In genomic region chr17:76700627-76701470, GRCh38 we compare ENCODE assay signal across 8 cellular contexts. TPM values are rescaled to one million over a fixed set of nuclear protein-coding genes. Genes with fewer than 3 reads are reported as not detected.
DNase-seq lines count a peak whose midpoint lies in the region; ATAC-seq, FAIRE-seq and TF ChIP-seq lines count a peak whose summit lies in the region.

No MANE protein-coding gene starts in this region.

- H3K4me1 ChIP-seq in GM12878 (ENCODE audit: control insufficient read depth, insufficient read depth, low read length), result peaks cover 16% of the 10 kb centered on the region
- peaks cover 82% of the 10 kb centered on the region for H3K4me1 ChIP-seq in stomach smooth muscle (ENCODE audit: control insufficient read depth, insufficient read depth, low read length)

- no TSS peak for BruUV-seq in GM12878 (replicated peaks; lab: Mats Ljungman, UMichigan)

- H3K27ac ChIP-seq in GM12878 (ENCODE audit: control insufficient read depth, insufficient read depth) (no peak overlapping the region), layer of hippocampus (ENCODE audit: low read depth, low read length) (peak overlapping the region; percentile 47), stomach smooth muscle (ENCODE audit: low read length) (peak overlapping the region; percentile 97)

- POLR2A ChIA-PET in GM12878 (lab: Charles Lee), result no interaction called here

- DNase-seq in NCI-H1436 (lab: John Stamatoyannopoulos, UW) (peak; percentile 71), NCI-H1436 treated with DMSO at 0.1 percent for 48 hours (lab: John Stamatoyannopoulos, UW) (no peak), GM12878 (ENCODE audit: low read depth, low spot score) (no peak), cerebellar nuclear complex (lab: John Stamatoyannopoulos, UW) (no peak), NCI-H69 (lab: John Stamatoyannopoulos, UW) (no peak)

- FAIRE-seq in GM12878 (lab: Jason Lieb, UNC), result no peak

- RAD21 ChIA-PET in GM12878 (lab: Charles Lee; ENCODE audit: unreplicated experiment), result no interaction called here

- no peak for TF ChIP-seq RAD21 in GM12878 (IDR thresholded peaks at IDR 0.05; ENCODE audit: insufficient read depth, low read depth, low read length)

- H3K36me3 ChIP-seq in GM12878 (ENCODE audit: control insufficient read depth in 2 of 2, insufficient read depth in 2 of 2, low read length in 1 of 2), result no peaks in the 10 kb centered on the region
- H3K36me3 ChIP-seq in stomach smooth muscle (ENCODE audit: control insufficient read depth in 2 of 2, insufficient read depth in 2 of 2, low read length in 2 of 2), result no peaks in the 10 kb centered on the region

- no peak overlapping the region for H3K9ac ChIP-seq in GM12878 (ENCODE audit: control insufficient read depth, insufficient read depth, low read length)
- peak overlapping the region; percentile 83 to 88 for H3K9ac ChIP-seq in stomach smooth muscle (ENCODE audit: low read length in 2 of 2)

- H3K4me3 ChIP-seq in GM12878 (no peak overlapping the region), stomach smooth muscle (ENCODE audit: low read length in 2 of 2) (peak overlapping the region; percentile 63 to 71)

- WGBS in GM12878 (ENCODE audit: insufficient coverage, insufficient replicate concordance, low lambda C conversion rate, missing lambda C conversion rate), result 70% methylated on average over 32 of the region's 32 CpGs

- TF ChIP-seq POLR2A in GM12878 (IDR thresholded peaks at IDR 0.05; ENCODE audit: low read depth, low read length), result no peak

- in situ Hi-C loops in GM12878 (cut with MboI), result no loop called here

- H3K9me3 ChIP-seq in GM12878 (replicated peaks; ENCODE audit: control insufficient read depth, insufficient read depth, low read length) (no peaks in the 10 kb centered on the region), stomach smooth muscle (ENCODE audit: control insufficient read depth in 2 of 2, low read length in 2 of 2) (no peaks in the 10 kb centered on the region)

- H3K4me2 ChIP-seq in GM12878 (ENCODE audit: control insufficient read depth, insufficient read depth), result no peak overlapping the region

- intact Hi-C loops in GM12878 (cut with micrococcal nuclease; ENCODE audit: unreplicated experiment), result no loop called here

- CTCF ChIA-PET in GM12878 (lab: Yijun Ruan, JAX), result interaction anchor here (1.8 kb wide), 1 partner anchor 14 kb away, joined by 5 read pairs; no protein-coding TSS in a partner anchor

- H4K20me1 ChIP-seq in GM12878 (ENCODE audit: control insufficient read depth, insufficient read depth), result no peaks in the 10 kb centered on the region

- no peak for TF ChIP-seq EP300 in GM12878 (IDR thresholded peaks at IDR 0.05; ENCODE audit: borderline replicate concordance in 1 of 2, control insufficient read depth in 1 of 2, low read depth in 2 of 2, low read length in 2 of 2)

- SMC1A ChIA-PET in GM12878 (lab: Charles Lee; ENCODE audit: uncharacterized antibody, unreplicated experiment), result interaction anchor here (1.8 kb wide), 1 partner anchor 14 kb away, joined by 3 read pairs; no protein-coding TSS in a partner anchor

- no peaks in the 10 kb centered on the region for H3K79me2 ChIP-seq in GM12878 (ENCODE audit: control insufficient read depth, insufficient read depth, low read length)

- ATAC-seq in GM12878 (peak; percentile 27), GM19324 (IDR thresholded peaks at IDR 0.05; ENCODE audit: low FRiP score, unreplicated experiment) (no peak)

- H2AFZ ChIP-seq in GM12878 (ENCODE audit: control insufficient read depth, low read depth, low read length), result no peak overlapping the region

- no peak for TF ChIP-seq CTCF in GM12878 (IDR thresholded peaks at IDR 0.05 in 2 of 3, conservative IDR thresholded peaks at IDR 0.05 in 1 of 3; ENCODE audit: control insufficient read depth in 2 of 3, extremely low read depth in 1 of 3, insufficient read depth in 1 of 3, low read depth in 3 of 3, low read length in 3 of 3)

- H3K27me3 ChIP-seq in GM12878 (replicated peaks in 1 of 2; ENCODE audit: control insufficient read depth in 2 of 2, insufficient read depth in 2 of 2, low read length in 1 of 2) (no peaks in the 10 kb centered on the region; a peak in 1 of 4 replicates), layer of hippocampus (ENCODE audit: control insufficient read depth, insufficient read depth, low read length) (no peaks in the 10 kb centered on the region), stomach smooth muscle (ENCODE audit: control insufficient read depth in 1 of 2, insufficient read depth in 2 of 2, low read length in 2 of 2) (no peaks in the 10 kb centered on the region)

RNA-seq across cellular contexts. Expression of gene MXRA7, which starts 9.9 kb away (rescaled TPM):
- total RNA-seq in GM12878 (2013; cell fraction: nucleolus; rRNA removed), result 0.33 and 0.54 TPM in 2 replicates
- total RNA-seq in GM12878 (2014; rRNA removed) (0.56 and 1.9 TPM in 2 replicates), GM12878 (2014; rRNA removed; fragmentation: Illumina TruSeq; extraction: Trizol) (0.49 and 0.60 TPM in 2 replicates), GM12878 (2021) (1.1 and 1.3 TPM in 2 replicates)
- polyA plus RNA-seq in GM12878 (2011; ENCODE audit: low read depth), result 0.50 TPM
- polyA plus RNA-seq in GM12878 (2011; rRNA removed) (0.15 and 0.30 TPM in 2 replicates), GM12878 (2014; fragmentation: Illumina TruSeq; extraction: Trizol) (0.96 and 3.4 TPM in 2 replicates), GM12878 (2014; fragmentation: Nextera tagmentation; extraction: Ambion mirVana) (under 1 TPM; 0.03 to 0.16 TPM), GM12878 (2014; rRNA removed) (0.48 and 2.0 TPM in 2 replicates), GM12878 (2016; fragmentation: Nextera tagmentation; extraction: Ambion mirVana) (under 1 TPM; 0.08 to 0.18 TPM)
- 0.03 and 0.06 TPM in 2 replicates for polyA plus RNA-seq in GM12878 (2011; cell fraction: cytosol; rRNA removed)
- 0.06 and 0.07 TPM in 2 replicates for polyA plus RNA-seq in GM12878 (2011; cell fraction: nucleus; rRNA removed)
- polyA plus RNA-seq in GM12878 (2012), result 0.66 and 0.87 TPM in 2 replicates
- polyA minus RNA-seq in GM12878 (2011; rRNA and poly(A)+ RNA removed), result 0.10 TPM in 1 of 2 replicates, not detected in the other
- polyA minus RNA-seq in GM12878 (2011; cell fraction: cytosol; rRNA and poly(A)+ RNA removed), result not detected in 2 replicates
- polyA minus RNA-seq in GM12878 (2011; cell fraction: nucleus; rRNA and poly(A)+ RNA removed), result not detected in 2 replicates

RNA-seq across cellular contexts. Expression of gene JMJD6, which starts 25.6 kb away (rescaled TPM):
- 22.2 and 23.3 TPM in 2 replicates for total RNA-seq in GM12878 (2013; cell fraction: nucleolus; rRNA removed)
- total RNA-seq in GM12878 (2014; rRNA removed), result 17.0 and 18.2 TPM in 2 replicates
- 16.7 and 19.2 TPM in 2 replicates for total RNA-seq in GM12878 (2014; rRNA removed; fragmentation: Illumina TruSeq; extraction: Trizol)
- 26.8 and 30.4 TPM in 2 replicates for total RNA-seq in GM12878 (2021)
- 18.4 TPM for polyA plus RNA-seq in GM12878 (2011; ENCODE audit: low read depth)
- polyA plus RNA-seq in GM12878 (2011; rRNA removed), result 12.5 and 22.5 TPM in 2 replicates
- 27.6 and 31.8 TPM in 2 replicates for polyA plus RNA-seq in GM12878 (2011; cell fraction: cytosol; rRNA removed)
- polyA plus RNA-seq in GM12878 (2011; cell fraction: nucleus; rRNA removed), result 66.5 and 72.0 TPM in 2 replicates
- 22.8 and 29.0 TPM in 2 replicates for polyA plus RNA-seq in GM12878 (2012)
- 19.1 and 21.8 TPM in 2 replicates for polyA plus RNA-seq in GM12878 (2014; fragmentation: Illumina TruSeq; extraction: Trizol)
- 1 to 10 TPM; 1.2 to 6.5 TPM for polyA plus RNA-seq in GM12878 (2014; fragmentation: Nextera tagmentation; extraction: Ambion mirVana)
- 24.2 and 27.6 TPM in 2 replicates for polyA plus RNA-seq in GM12878 (2014; rRNA removed)
- polyA plus RNA-seq in GM12878 (2016; fragmentation: Nextera tagmentation; extraction: Ambion mirVana), result 10 to 100 TPM; 32.6 to 36.0 TPM
- polyA minus RNA-seq in GM12878 (2011; rRNA and poly(A)+ RNA removed), result 9.0 and 10.2 TPM in 2 replicates
- polyA minus RNA-seq in GM12878 (2011; cell fraction: cytosol; rRNA and poly(A)+ RNA removed), result 6.4 and 6.7 TPM in 2 replicates
- 10.4 and 16.3 TPM in 2 replicates for polyA minus RNA-seq in GM12878 (2011; cell fraction: nucleus; rRNA and poly(A)+ RNA removed)

RNA-seq across cellular contexts. Expression of gene METTL23, which starts 25.8 kb away (rescaled TPM):
- 24.5 and 25.5 TPM in 2 replicates for total RNA-seq in GM12878 (2013; cell fraction: nucleolus; rRNA removed)
- total RNA-seq in GM12878 (2014; rRNA removed) (32.0 and 33.4 TPM in 2 replicates), GM12878 (2014; rRNA removed; fragmentation: Illumina TruSeq; extraction: Trizol) (23.2 and 26.7 TPM in 2 replicates), GM12878 (2021) (25.6 and 28.0 TPM in 2 replicates)
- 43.8 TPM for polyA plus RNA-seq in GM12878 (2011; ENCODE audit: low read depth)
- polyA plus RNA-seq in GM12878 (2011; rRNA removed) (52.0 and 64.0 TPM in 2 replicates), GM12878 (2014; fragmentation: Illumina TruSeq; extraction: Trizol) (29.9 and 44.8 TPM in 2 replicates), GM12878 (2014; fragmentation: Nextera tagmentation; extraction: Ambion mirVana) (10 to 100 TPM; 27.3 to 29.4 TPM), GM12878 (2014; rRNA removed) (35.0 and 42.7 TPM in 2 replicates), GM12878 (2016; fragmentation: Nextera tagmentation; extraction: Ambion mirVana) (10 to 100 TPM; 61.4 to 61.5 TPM)
- polyA plus RNA-seq in GM12878 (2011; cell fraction: cytosol; rRNA removed), result 31.3 and 35.8 TPM in 2 replicates
- polyA plus RNA-seq in GM12878 (2011; cell fraction: nucleus; rRNA removed), result 27.8 and 36.4 TPM in 2 replicates
- 36.6 and 41.5 TPM in 2 replicates for polyA plus RNA-seq in GM12878 (2012)
- polyA minus RNA-seq in GM12878 (2011; rRNA and poly(A)+ RNA removed), result 17.4 and 21.7 TPM in 2 replicates
- 5.7 and 7.1 TPM in 2 replicates for polyA minus RNA-seq in GM12878 (2011; cell fraction: cytosol; rRNA and poly(A)+ RNA removed)
- 10.8 and 11.2 TPM in 2 replicates for polyA minus RNA-seq in GM12878 (2011; cell fraction: nucleus; rRNA and poly(A)+ RNA removed)

RNA-seq across cellular contexts. Expression of gene SRSF2, which starts 36.3 kb away (rescaled TPM):
- total RNA-seq in GM12878 (2013; cell fraction: nucleolus; rRNA removed), result 562 and 723 TPM in 2 replicates
- total RNA-seq in GM12878 (2014; rRNA removed) (640 and 710 TPM in 2 replicates), GM12878 (2014; rRNA removed; fragmentation: Illumina TruSeq; extraction: Trizol) (257 and 261 TPM in 2 replicates), GM12878 (2021) (532 and 545 TPM in 2 replicates)
- polyA plus RNA-seq in GM12878 (2011; ENCODE audit: low read depth), result 168 TPM
- polyA plus RNA-seq in GM12878 (2011; rRNA removed) (484 and 614 TPM in 2 replicates), GM12878 (2014; fragmentation: Illumina TruSeq; extraction: Trizol) (414 and 418 TPM in 2 replicates), GM12878 (2014; fragmentation: Nextera tagmentation; extraction: Ambion mirVana) (100 to 1,000 TPM; 225 to 363 TPM), GM12878 (2014; rRNA removed) (795 and 1,321 TPM in 2 replicates), GM12878 (2016; fragmentation: Nextera tagmentation; extraction: Ambion mirVana) (100 to 1,000 TPM; 392 to 407 TPM)
- 262 and 617 TPM in 2 replicates for polyA plus RNA-seq in GM12878 (2011; cell fraction: cytosol; rRNA removed)
- polyA plus RNA-seq in GM12878 (2011; cell fraction: nucleus; rRNA removed), result 1,271 and 1,407 TPM in 2 replicates
- polyA plus RNA-seq in GM12878 (2012), result 265 and 285 TPM in 2 replicates
- 114 and 147 TPM in 2 replicates for polyA minus RNA-seq in GM12878 (2011; rRNA and poly(A)+ RNA removed)
- polyA minus RNA-seq in GM12878 (2011; cell fraction: cytosol; rRNA and poly(A)+ RNA removed), result 187 and 201 TPM in 2 replicates
- polyA minus RNA-seq in GM12878 (2011; cell fraction: nucleus; rRNA and poly(A)+ RNA removed), result 579 and 952 TPM in 2 replicates

RNA-seq across cellular contexts. Expression of gene MFSD11, which starts 37.1 kb away (rescaled TPM):
- total RNA-seq in GM12878 (2013; cell fraction: nucleolus; rRNA removed), result 116 TPM in 2 replicates
- 18.9 and 21.1 TPM in 2 replicates for total RNA-seq in GM12878 (2014; rRNA removed)
- 13.0 and 13.7 TPM in 2 replicates for total RNA-seq in GM12878 (2014; rRNA removed; fragmentation: Illumina TruSeq; extraction: Trizol)
- 13.6 and 13.9 TPM in 2 replicates for total RNA-seq in GM12878 (2021)
- polyA plus RNA-seq in GM12878 (2011; ENCODE audit: low read depth), result 11.4 TPM
- polyA plus RNA-seq in GM12878 (2011; rRNA removed), result 19.4 TPM in 2 replicates
- 16.8 and 18.3 TPM in 2 replicates for polyA plus RNA-seq in GM12878 (2011; cell fraction: cytosol; rRNA removed)
- 34.5 and 35.2 TPM in 2 replicates for polyA plus RNA-seq in GM12878 (2011; cell fraction: nucleus; rRNA removed)
- 11.9 and 14.2 TPM in 2 replicates for polyA plus RNA-seq in GM12878 (2012)
- polyA plus RNA-seq in GM12878 (2014; fragmentation: Illumina TruSeq; extraction: Trizol), result 10.0 and 11.0 TPM in 2 replicates
- polyA plus RNA-seq in GM12878 (2014; fragmentation: Nextera tagmentation; extraction: Ambion mirVana), result 10 to 100 TPM; 11.2 to 15.8 TPM
- 15.3 and 16.5 TPM in 2 replicates for polyA plus RNA-seq in GM12878 (2014; rRNA removed)
- polyA plus RNA-seq in GM12878 (2016; fragmentation: Nextera tagmentation; extraction: Ambion mirVana), result 10 to 100 TPM; 17.0 to 19.0 TPM
- 35.3 and 45.0 TPM in 2 replicates for polyA minus RNA-seq in GM12878 (2011; rRNA and poly(A)+ RNA removed)
- 6.8 and 11.8 TPM in 2 replicates for polyA minus RNA-seq in GM12878 (2011; cell fraction: cytosol; rRNA and poly(A)+ RNA removed)
- polyA minus RNA-seq in GM12878 (2011; cell fraction: nucleus; rRNA and poly(A)+ RNA removed), result 21.5 and 37.0 TPM in 2 replicates
